In genomic region chr9:109593612-109594011, GRCh38 we compare ENCODE assay signal across 31 cellular contexts.
"Had no signal": no experiment of that assay in that cellular context is flagged by ENCODE, and none has a peak within 500 bp of the region (broad histone marks: within the 10 kb centered on the region; RNA-seq: fewer than 3 reads in every experiment).

No MANE protein-coding gene starts in this region.

- H3K4me3 ChIP-seq: adrenal gland, body of pancreas, dorsolateral prefrontal cortex, heart left ventricle had no signal

- H3K27me3 ChIP-seq: adrenal gland, body of pancreas, heart left ventricle had no signal

- H3K9me3 Mint-ChIP-seq: activated CD4-positive, alpha-beta T cell treated with anti-CD3 and anti-CD28 coated beads, Interleukin-2, amount 10 ng/mL, durations not matched to agents 24 days and 14 days; activated naive CD4-positive, alpha-beta T cell treated with anti-CD3 and anti-CD28 coated beads, Interleukin-2, amount 50 U/mL, for 24 hours; activated naive CD8-positive, alpha-beta T cell treated with anti-CD3 and anti-CD28 coated beads, Interleukin-2, amount 50 U/mL, for 24 hours; activated T-helper 2 cell treated with anti-CD3 and anti-CD28 coated beads, Interferon-gamma antibody, Interleukin-2, Interleukin-4, amounts not matched to agents 10 μg/mL and 5 μg/mL and 100 μg/mL, durations not matched to agents 14 hours and 24 hours and 36 hours; dendritic cell treated with granulocyte-macrophage colony-stimulating factor and Interleukin-4, amounts not matched to agents 40 ng/mL and 50 ng/mL, for 4 days had no signal

- H3K27ac ChIP-seq: adrenal gland, body of pancreas, dorsolateral prefrontal cortex, heart left ventricle had no signal

- DNase-seq: activated CD4-positive, alpha-beta memory T cell treated with anti-CD3 and anti-CD28 coated beads for 36 hours; activated CD4-positive, alpha-beta T cell treated with anti-CD3 and anti-CD28 coated beads for 36 hours; activated CD4-positive, alpha-beta T cell treated with anti-CD3 and anti-CD28 coated beads, Interleukin-2, amount 10 ng/mL, durations not matched to agents 24 days and 14 days; activated CD4-positive, CD25-positive, alpha-beta regulatory T cell; activated CD4-positive, CD25-positive, alpha-beta regulatory T cell treated with anti-CD3 and anti-CD28 coated beads, Interleukin-2, amount 50 U/mL, for 72 hours; activated CD8-positive, alpha-beta memory T cell treated with anti-CD3 and anti-CD28 coated beads, Interleukin-2, amount 10 ng/mL, durations not matched to agents 7 days and 5 days; activated CD8-positive, alpha-beta memory T cell treated with anti-CD3 and anti-CD28 coated beads, Interleukin-2, amount 50 U/mL, for 4 hours; activated CD8-positive, alpha-beta T cell treated with anti-CD3 and anti-CD28 coated beads, Interleukin-2, amount 10 ng/mL, durations not matched to agents 7 days and 5 days; activated effector memory CD4-positive, alpha-beta T cell treated with anti-CD3 and anti-CD28 coated beads, Interleukin-2, amount 50 U/mL, for 16 hours; activated naive CD4-positive, alpha-beta T cell treated with anti-CD3 and anti-CD28 coated beads for 36 hours; activated naive CD8-positive, alpha-beta T cell treated with anti-CD3 and anti-CD28 coated beads for 36 hours; activated naive CD8-positive, alpha-beta T cell treated with anti-CD3 and anti-CD28 coated beads, Interleukin-2, amount 50 U/mL, for 24 hours; activated T-cell treated with anti-CD3 and anti-CD28 coated beads, Interleukin-2, amount 50 U/mL, for 1 hour; activated T-cell treated with anti-CD3 and anti-CD28 coated beads, Interleukin-2, amount 50 U/mL, for 48 hours; adrenal gland; amygdala; aorta; body of pancreas; caudate nucleus; dorsolateral prefrontal cortex; effector memory CD4-positive, alpha-beta T cell; endodermal cell; foreskin fibroblast; glutamatergic neuron; heart left ventricle; T-helper 2 cell had no signal

- H3K36me3 Mint-ChIP-seq: activated CD4-positive, alpha-beta memory T cell treated with anti-CD3 and anti-CD28 coated beads for 36 hours; activated CD8-positive, alpha-beta memory T cell treated with anti-CD3 and anti-CD28 coated beads, Interleukin-2, amount 10 ng/mL, durations not matched to agents 7 days and 5 days; activated naive CD4-positive, alpha-beta T cell treated with anti-CD3 and anti-CD28 coated beads, Interleukin-2, amount 50 U/mL, for 24 hours; activated naive CD8-positive, alpha-beta T cell treated with anti-CD3 and anti-CD28 coated beads for 36 hours had no signal

- H3K4me1 ChIP-seq: adrenal gland, body of pancreas had no signal

- H3K4me3 Mint-ChIP-seq: activated CD4-positive, alpha-beta memory T cell treated with anti-CD3 and anti-CD28 coated beads for 36 hours; activated CD4-positive, alpha-beta T cell treated with anti-CD3 and anti-CD28 coated beads for 36 hours; activated CD4-positive, alpha-beta T cell treated with anti-CD3 and anti-CD28 coated beads, Interleukin-2, amount 10 ng/mL, durations not matched to agents 24 days and 14 days; activated CD8-positive, alpha-beta memory T cell treated with anti-CD3 and anti-CD28 coated beads, Interleukin-2, amount 10 ng/mL, durations not matched to agents 7 days and 5 days; activated CD8-positive, alpha-beta T cell treated with anti-CD3 and anti-CD28 coated beads, Interleukin-2, amount 10 ng/mL, durations not matched to agents 7 days and 5 days; activated naive CD4-positive, alpha-beta T cell treated with anti-CD3 and anti-CD28 coated beads for 36 hours; activated naive CD4-positive, alpha-beta T cell treated with anti-CD3 and anti-CD28 coated beads, Interleukin-2, amount 50 U/mL, for 24 hours; activated naive CD8-positive, alpha-beta T cell treated with anti-CD3 and anti-CD28 coated beads for 36 hours; activated naive CD8-positive, alpha-beta T cell treated with anti-CD3 and anti-CD28 coated beads, Interleukin-2, amount 50 U/mL, for 24 hours; activated T-helper 1 cell treated with anti-CD3 and anti-CD28 coated beads, Interleukin-12 subunit alpha, Interleukin-12 subunit beta, Interleukin-2, Interleukin-4 antibody, amounts not matched to agents 30 ng/mL and 10 ng/mL and 1 ng/mL, durations not matched to agents 14 hours and 24 hours and 36 hours; dendritic cell treated with granulocyte-macrophage colony-stimulating factor and Interleukin-4, amounts not matched to agents 40 ng/mL and 50 ng/mL, for 4 days; endodermal cell had no signal

- ATAC-seq: activated CD4-positive, alpha-beta T cell treated with anti-CD3 and anti-CD28 coated beads for 36 hours; activated CD8-positive, alpha-beta memory T cell treated with anti-CD3 and anti-CD28 coated beads, Interleukin-2, amount 10 ng/mL, durations not matched to agents 7 days and 5 days; activated CD8-positive, alpha-beta T cell treated with anti-CD3 and anti-CD28 coated beads, Interleukin-2, amount 10 ng/mL, durations not matched to agents 7 days and 5 days; activated naive CD8-positive, alpha-beta T cell treated with anti-CD3 and anti-CD28 coated beads, Interleukin-2, amount 50 U/mL, for 24 hours; body of pancreas; esophagus mucosa; heart left ventricle had no signal

- H3K9me3 ChIP-seq: adrenal gland, body of pancreas had no signal

- H3K36me3 ChIP-seq: adrenal gland, heart left ventricle had no signal

- H3K27me3 Mint-ChIP-seq: activated CD8-positive, alpha-beta memory T cell treated with anti-CD3 and anti-CD28 coated beads, Interleukin-2, amount 10 ng/mL, durations not matched to agents 7 days and 5 days; activated naive CD8-positive, alpha-beta T cell treated with anti-CD3 and anti-CD28 coated beads, Interleukin-2, amount 50 U/mL, for 24 hours had no signal

- H3K4me1 Mint-ChIP-seq: activated CD4-positive, alpha-beta T cell treated with anti-CD3 and anti-CD28 coated beads for 36 hours; activated CD4-positive, alpha-beta T cell treated with anti-CD3 and anti-CD28 coated beads, Interleukin-2, amount 10 ng/mL, durations not matched to agents 24 days and 14 days; activated CD8-positive, alpha-beta memory T cell treated with anti-CD3 and anti-CD28 coated beads, Interleukin-2, amount 10 ng/mL, durations not matched to agents 7 days and 5 days; activated naive CD4-positive, alpha-beta T cell treated with anti-CD3 and anti-CD28 coated beads, Interleukin-2, amount 50 U/mL, for 24 hours; activated naive CD8-positive, alpha-beta T cell treated with anti-CD3 and anti-CD28 coated beads for 36 hours; activated naive CD8-positive, alpha-beta T cell treated with anti-CD3 and anti-CD28 coated beads, Interleukin-2, amount 50 U/mL, for 24 hours; endodermal cell had no signal

- H3K27ac Mint-ChIP-seq: activated CD4-positive, alpha-beta memory T cell treated with anti-CD3 and anti-CD28 coated beads for 36 hours; activated CD4-positive, alpha-beta T cell treated with anti-CD3 and anti-CD28 coated beads for 36 hours; activated CD4-positive, alpha-beta T cell treated with anti-CD3 and anti-CD28 coated beads, Interleukin-2, amount 10 ng/mL, durations not matched to agents 24 days and 14 days; activated CD8-positive, alpha-beta memory T cell treated with anti-CD3 and anti-CD28 coated beads, Interleukin-2, amount 10 ng/mL, durations not matched to agents 7 days and 5 days; activated CD8-positive, alpha-beta T cell treated with anti-CD3 and anti-CD28 coated beads, Interleukin-2, amount 10 ng/mL, durations not matched to agents 7 days and 5 days; activated naive CD4-positive, alpha-beta T cell treated with anti-CD3 and anti-CD28 coated beads for 36 hours; activated naive CD4-positive, alpha-beta T cell treated with anti-CD3 and anti-CD28 coated beads, Interleukin-2, amount 50 U/mL, for 24 hours; activated naive CD8-positive, alpha-beta T cell treated with anti-CD3 and anti-CD28 coated beads for 36 hours; activated naive CD8-positive, alpha-beta T cell treated with anti-CD3 and anti-CD28 coated beads, Interleukin-2, amount 50 U/mL, for 24 hours; activated T-helper 1 cell treated with anti-CD3 and anti-CD28 coated beads, Interleukin-12 subunit alpha, Interleukin-12 subunit beta, Interleukin-2, Interleukin-4 antibody, amounts not matched to agents 30 ng/mL and 10 ng/mL and 1 ng/mL, durations not matched to agents 14 hours and 24 hours and 36 hours; activated T-helper 2 cell treated with anti-CD3 and anti-CD28 coated beads, Interferon-gamma antibody, Interleukin-2, Interleukin-4, amounts not matched to agents 10 μg/mL and 5 μg/mL and 100 μg/mL, durations not matched to agents 14 hours and 24 hours and 36 hours; dendritic cell treated with granulocyte-macrophage colony-stimulating factor and Interleukin-4, amounts not matched to agents 40 ng/mL and 50 ng/mL, for 4 days; endodermal cell had no signal
